ENCODE assay signal across 14 cellular contexts in the genomic region with DNA sequence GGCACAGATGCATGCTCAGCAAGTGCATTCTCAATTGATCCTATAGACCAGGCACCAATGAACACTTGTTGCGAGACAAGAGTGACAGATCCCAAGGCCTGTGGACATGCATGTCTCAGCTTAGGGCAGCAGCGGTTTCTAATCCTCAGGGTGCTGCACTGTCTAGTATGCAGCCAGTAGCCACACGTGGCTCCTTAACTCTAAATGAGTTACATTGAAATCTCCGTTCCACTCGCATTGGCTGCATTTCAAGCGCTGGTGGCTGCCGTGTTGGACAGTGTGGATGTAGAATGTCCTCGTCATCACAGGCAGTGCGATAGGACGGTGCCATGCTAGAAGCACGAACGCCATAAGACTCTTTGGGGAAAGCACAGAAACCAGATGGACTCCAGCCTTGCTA.
"Had no signal": no experiment of that assay in that cellular context is flagged by ENCODE, and none has a peak within 500 bp of the region (broad histone marks: within the 10 kb centered on the region; RNA-seq: fewer than 3 reads in every experiment).

No MANE protein-coding gene starts in this region.

- H3K27me3 Mint-ChIP-seq: activated naive CD4-positive, alpha-beta T cell treated with anti-CD3 and anti-CD28 coated beads, Interleukin-2, amount 50 U/mL, for 24 hours had no signal

- H3K27ac Mint-ChIP-seq: activated naive CD4-positive, alpha-beta T cell treated with anti-CD3 and anti-CD28 coated beads, Interleukin-2, amount 50 U/mL, for 24 hours; stimulated activated memory B cell treated with anti-CD40 and anti-IgM and Interleukin-4, amounts not matched to agents 10 μg/mL and 1 μg/mL and 100 μg/mL, for 72 hours had no signal

- H3K27ac ChIP-seq: brain microvascular endothelial cell, prostate gland, right lobe of liver, tibial nerve had no signal

- H3K4me3 ChIP-seq: lung, prostate gland, right lobe of liver, tibial nerve had no signal

- H3K4me3 Mint-ChIP-seq: activated naive CD4-positive, alpha-beta T cell treated with anti-CD3 and anti-CD28 coated beads, Interleukin-2, amount 50 U/mL, for 24 hours; stimulated activated memory B cell treated with anti-CD40 and anti-IgM and Interleukin-4, amounts not matched to agents 10 μg/mL and 1 μg/mL and 100 μg/mL, for 72 hours had no signal

- H3K36me3 ChIP-seq: brain microvascular endothelial cell, prostate gland, right lobe of liver, tibial nerve had no signal

- H3K27me3 ChIP-seq: brain microvascular endothelial cell, right lobe of liver, tibial nerve had no signal

- H3K9me3 ChIP-seq: prostate gland, right lobe of liver, tibial nerve had no signal

- H3K4me1 ChIP-seq: right lobe of liver had no signal

- DNase-seq: activated CD8-positive, alpha-beta memory T cell treated with anti-CD3 and anti-CD28 coated beads, Interleukin-2, amount 50 U/mL, for 4 hours; amygdala; brain microvascular endothelial cell; left cardiac atrium; occipital lobe; right lobe of liver had no signal

- H3K36me3 Mint-ChIP-seq: activated naive CD4-positive, alpha-beta T cell treated with anti-CD3 and anti-CD28 coated beads, Interleukin-2, amount 50 U/mL, for 24 hours; naive thymus-derived CD4-positive, alpha-beta T cell; stimulated activated memory B cell treated with anti-CD40 and anti-IgM and Interleukin-4, amounts not matched to agents 10 μg/mL and 1 μg/mL and 100 μg/mL, for 72 hours had no signal

- H3K9me3 Mint-ChIP-seq: activated CD8-positive, alpha-beta T cell treated with anti-CD3 and anti-CD28 coated beads for 36 hours; activated naive CD4-positive, alpha-beta T cell treated with anti-CD3 and anti-CD28 coated beads, Interleukin-2, amount 50 U/mL, for 24 hours; naive thymus-derived CD4-positive, alpha-beta T cell; stimulated activated memory B cell treated with anti-CD40 and anti-IgM and Interleukin-4, amounts not matched to agents 10 μg/mL and 1 μg/mL and 100 μg/mL, for 72 hours had no signal

- ATAC-seq: esophagus mucosa; left cardiac atrium; right lobe of liver; stimulated activated memory B cell treated with anti-CD40 and anti-IgM and Interleukin-4, amounts not matched to agents 10 μg/mL and 1 μg/mL and 100 μg/mL, for 72 hours had no signal
